Comparison of ENCODE assay signal across 8 cellular contexts in genomic region chrX:154046262-154046771, GRCh38. TPM values are rescaled to one million over a fixed set of nuclear protein-coding genes. Genes with fewer than 3 reads are reported as not detected.
DNase-seq lines count a peak whose midpoint lies in the region; TF ChIP-seq lines count a peak whose summit lies in the region.

No MANE protein-coding gene starts in this region.

- H3K36me3 Mint-ChIP-seq in endothelial cell (ENCODE audit: low read depth, unreplicated experiment): peaks cover 23% of the 10 kb centered on the region
- H3K36me3 Mint-ChIP-seq in activated naive CD4-positive, alpha-beta T cell treated with anti-CD3 and anti-CD28 coated beads for 36 hours (ENCODE audit: low read depth): peaks cover 9% of the 10 kb centered on the region

- CTCF ChIA-PET in activated naive CD4-positive, alpha-beta T cell treated with anti-CD3 and anti-CD28 coated beads for 36 hours (lab: Charles Lee): interaction anchor here (0.6 kb wide), 1 partner anchor 50 kb away, joined by 5 read pairs; no protein-coding TSS in a partner anchor

- H3K27me3 ChIP-seq in muscle layer of colon (ENCODE audit: control insufficient read depth in 1 of 2, insufficient read depth in 2 of 2, low read length in 2 of 2): peaks cover 0 to 2% of the 10 kb centered on the region in 2 donors
- no peaks in the 10 kb centered on the region for H3K27me3 ChIP-seq in ascending aorta

- H3K9ac ChIP-seq in muscle layer of colon (ENCODE audit: low read length): no peak overlapping the region

- peaks cover 13% of the 10 kb centered on the region for H3K27me3 Mint-ChIP-seq in endothelial cell (ENCODE audit: unreplicated experiment)
- H3K27me3 Mint-ChIP-seq in activated naive CD4-positive, alpha-beta T cell treated with anti-CD3 and anti-CD28 coated beads for 36 hours (ENCODE audit: low read depth): no peaks in the 10 kb centered on the region

- TF ChIP-seq CTCF in endothelial cell (IDR thresholded peaks at IDR 0.05; ENCODE audit: unreplicated experiment) (no peak), ascending aorta (IDR thresholded peaks at IDR 0.05) (no peak)

- DNase-seq in A172 (ENCODE audit: low spot score): peak; percentile 64
- DNase-seq in LHCN-M2 (ENCODE audit: low read depth): peak; percentile 43
- no peak for DNase-seq in endothelial cell (ENCODE audit: low spot score)
- DNase-seq in ascending aorta (ENCODE audit: low spot score in 2 of 2): no peak
- no peak for DNase-seq in stimulated activated CD4-positive, alpha-beta T cell treated with anti-CD3 and anti-CD28 coated beads, Interleukin-4, amount 100 ng/mL, for 4 hours
- DNase-seq in cerebellum (ENCODE audit: low spot score): no peak
- no peak for DNase-seq in activated naive CD4-positive, alpha-beta T cell treated with anti-CD3 and anti-CD28 coated beads for 36 hours

- H3K9me3 Mint-ChIP-seq in endothelial cell (ENCODE audit: unreplicated experiment): no peaks in the 10 kb centered on the region
- H3K9me3 Mint-ChIP-seq in activated naive CD4-positive, alpha-beta T cell treated with anti-CD3 and anti-CD28 coated beads for 36 hours: no peaks in the 10 kb centered on the region

- H3K4me1 ChIP-seq in muscle layer of colon (ENCODE audit: insufficient read depth, low read length): peaks cover 95% of the 10 kb centered on the region
- H3K4me1 ChIP-seq in ascending aorta: peaks cover 3 to 33% of the 10 kb centered on the region in 2 donors

- H3K27ac ChIP-seq in muscle layer of colon (ENCODE audit: low read depth, low read length) (peak overlapping the region; percentile 4), ascending aorta (no peak overlapping the region)

- H3K4me3 ChIP-seq in muscle layer of colon (ENCODE audit: low read depth in 1 of 2, low read length in 2 of 2) (peak overlapping the region in 1 of 2 donors; percentile 39), ascending aorta (no peak overlapping the region)

- peak overlapping the region; percentile 42 for H3K4me3 Mint-ChIP-seq in endothelial cell (ENCODE audit: unreplicated experiment)
- H3K4me3 Mint-ChIP-seq in activated naive CD4-positive, alpha-beta T cell treated with anti-CD3 and anti-CD28 coated beads for 36 hours: no peak overlapping the region

- H3K9me3 ChIP-seq in muscle layer of colon (ENCODE audit: low read length) (no peaks in the 10 kb centered on the region), ascending aorta (no peaks in the 10 kb centered on the region)

- peaks cover 29% of the 10 kb centered on the region for H3K4me1 Mint-ChIP-seq in endothelial cell (ENCODE audit: unreplicated experiment)
- peaks cover 32% of the 10 kb centered on the region for H3K4me1 Mint-ChIP-seq in activated naive CD4-positive, alpha-beta T cell treated with anti-CD3 and anti-CD28 coated beads for 36 hours (ENCODE audit: low read depth)

- H3K36me3 ChIP-seq in muscle layer of colon (ENCODE audit: insufficient read depth, low read length): peaks cover 5% of the 10 kb centered on the region
- H3K36me3 ChIP-seq in ascending aorta: no peaks in the 10 kb centered on the region

- no peak overlapping the region for H3K27ac Mint-ChIP-seq in endothelial cell (ENCODE audit: unreplicated experiment)
- no peak overlapping the region for H3K27ac Mint-ChIP-seq in activated naive CD4-positive, alpha-beta T cell treated with anti-CD3 and anti-CD28 coated beads for 36 hours

- intact Hi-C loops in ascending aorta (cut with DNase I): no loop called here
- intact Hi-C loops in activated naive CD4-positive, alpha-beta T cell treated with anti-CD3 and anti-CD28 coated beads for 36 hours (cut with micrococcal nuclease): no loop called here

RNA-seq across cellular contexts. Expression of gene IRAK1, which starts 26.6 kb away (rescaled TPM):
- 192 and 220 TPM in 2 replicates for total RNA-seq in A172 (2014; rRNA removed; shearing (Covaris generic))
- total RNA-seq in LHCN-M2 (2014; rRNA removed): 135 and 149 TPM in 2 replicates
- polyA plus RNA-seq in LHCN-M2 (2012): 150 TPM
- total RNA-seq in endothelial cell (ENCODE audit: unreplicated experiment): 89.9 TPM
- 105 TPM for total RNA-seq in ascending aorta
- total RNA-seq in cerebellum: 10.9 TPM
- 10 to 100 TPM; 77.2 to 82.6 TPM for total RNA-seq in activated naive CD4-positive, alpha-beta T cell treated with anti-CD3 and anti-CD28 coated beads for 36 hours

RNA-seq across cellular contexts. Expression of gene MECP2, which starts 51.2 kb away (rescaled TPM):
- 35.1 and 48.3 TPM in 2 replicates for total RNA-seq in A172 (2014; rRNA removed; shearing (Covaris generic))
- total RNA-seq in LHCN-M2 (2014; rRNA removed) (23.8 and 23.9 TPM in 2 replicates), endothelial cell (ENCODE audit: unreplicated experiment) (60.0 TPM), ascending aorta (65.7 TPM), cerebellum (47.6 TPM)
- 14.6 TPM for polyA plus RNA-seq in LHCN-M2 (2012)
- total RNA-seq in activated naive CD4-positive, alpha-beta T cell treated with anti-CD3 and anti-CD28 coated beads for 36 hours: 10 to 100 TPM; 47.1 to 50.2 TPM

Comparison
In these comparisons a context has a peak if more than half of its experiments do, and no peak if none do; other contexts are left out.
1. DNase-seq: peak in A172 (single experiment) and LHCN-M2 (single experiment); none in endothelial cell (single experiment), ascending aorta (0 of 2), stimulated activated CD4-positive, alpha-beta T cell treated with anti-CD3 and anti-CD28 coated beads, Interleukin-4, amount 100 ng/mL, for 4 hours (0 of 2), cerebellum (single experiment) and activated naive CD4-positive, alpha-beta T cell treated with anti-CD3 and anti-CD28 coated beads for 36 hours (single experiment).